Comparison of ENCODE assay signal across 11 cellular contexts in genomic region chr3:39413691-39414420, GRCh38. TPM values are rescaled to one million over a fixed set of nuclear protein-coding genes. Genes with fewer than 3 reads are reported as not detected.
DNase-seq lines count a peak whose midpoint lies in the region; ATAC-seq and TF ChIP-seq lines count a peak whose summit lies in the region.
"Had no signal": no experiment of that assay in that cellular context is flagged by ENCODE, and none has a peak within 500 bp of the region (broad histone marks: within the 10 kb centered on the region; RNA-seq: fewer than 3 reads in every experiment).

No MANE protein-coding gene starts in this region.

- TF ChIP-seq CTCF in NB4 (IDR thresholded peaks at IDR 0.05; ENCODE audit: low read depth, low read length) (no peak), cardiac fibroblast (IDR thresholded peaks at IDR 0.05; ENCODE audit: low read depth, low read length) (no peak), omental fat pad (IDR thresholded peaks at IDR 0.05) (no peak), ascending aorta (IDR thresholded peaks at IDR 0.05) (no peak)

- H3K4me1 ChIP-seq in ascending aorta: no peaks in the 10 kb centered on the region

- TF ChIP-seq POLR2A in NB4 (IDR thresholded peaks at IDR 0.05; ENCODE audit: extremely low read depth, insufficient read length): peak; percentile 4

- intact Hi-C loops in ascending aorta (cut with DNase I): no loop called here

- DNase-seq in activated CD4-positive, CD25-positive, alpha-beta regulatory T cell treated with anti-CD3 and anti-CD28 coated beads, Interleukin-2, amount 50 U/mL, for 72 hours: no peak
- DNase-seq in NB4 (ENCODE audit: low read depth): peak; percentile 32
- peak; percentile 41 to 43 for DNase-seq in cardiac fibroblast (ENCODE audit: low read depth in 2 of 2)
- DNase-seq in omental fat pad (ENCODE audit: low spot score): no peak
- DNase-seq in ascending aorta (ENCODE audit: low spot score in 2 of 2): no peak
- no peak for DNase-seq in NCI-H128 (lab: John Stamatoyannopoulos, UW; ENCODE audit: unreplicated experiment)
- DNase-seq: ACHN, NCI-H1436 treated with DMSO at 0.1 percent for 48 hours had no signal

- H3K36me3 ChIP-seq in ascending aorta: peaks cover 39 to 57% of the 10 kb centered on the region in 2 donors

- no peaks in the 10 kb centered on the region for H3K27me3 ChIP-seq in ascending aorta

- no peak overlapping the region for H3K4me3 ChIP-seq in NB4 (ENCODE audit: low read depth, low read length)
- no peak overlapping the region for H3K4me3 ChIP-seq in cardiac fibroblast (replicated peaks in 1 of 2; ENCODE audit: low read depth in 2 of 2, low read length in 2 of 2)
- H3K4me3 ChIP-seq in ascending aorta: no peak overlapping the region

- no peaks in the 10 kb centered on the region for H3K9me3 ChIP-seq in ascending aorta

- no peak overlapping the region for H3K27ac ChIP-seq in ascending aorta

- ATAC-seq in activated CD4-positive, CD25-positive, alpha-beta regulatory T cell treated with anti-CD3 and anti-CD28 coated beads, Interleukin-2, amount 50 U/mL, for 24 hours: peak; percentile 2 to 4
- ATAC-seq in omental fat pad (ENCODE audit: low FRiP score) (peak; percentile 19), HG02840 (IDR thresholded peaks at IDR 0.05; ENCODE audit: low FRiP score, unreplicated experiment) (no peak)
- ATAC-seq: sciatic nerve had no signal

RNA-seq across cellular contexts. Expression of gene RPSA, which starts 7.3 kb away (rescaled TPM):
- total RNA-seq in omental fat pad (1,000 to 10,000 TPM in 2 of 4 donors, 100 to 1,000 TPM in 2; 890 to 1,192 (median 1,008) TPM), ascending aorta (745 TPM)

RNA-seq across cellular contexts. Expression of gene SLC25A38, which starts 30.7 kb away (rescaled TPM):
- total RNA-seq in omental fat pad: 10 to 100 TPM; 18.8 to 25.7 (median 22.8) TPM
- 7.0 TPM for total RNA-seq in ascending aorta

RNA-seq across cellular contexts. Expression of gene MOBP, which starts 53.6 kb away (rescaled TPM):
- under 1 TPM in 1 of 4 donors, not detected in 3; 0.09 TPM for total RNA-seq in omental fat pad
- not detected for total RNA-seq in ascending aorta

Comparison
In these comparisons a context has a peak if more than half of its experiments do, and no peak if none do; other contexts are left out.
1. DNase-seq: peak in NB4 (single experiment) and cardiac fibroblast (2 of 2); none in activated CD4-positive, CD25-positive, alpha-beta regulatory T cell treated with anti-CD3 and anti-CD28 coated beads, Interleukin-2, amount 50 U/mL, for 72 hours (single experiment), omental fat pad (single experiment), ascending aorta (0 of 2) and NCI-H128 (single experiment).